19 cellular contexts compared by ENCODE assay signal in the genomic region with DNA sequence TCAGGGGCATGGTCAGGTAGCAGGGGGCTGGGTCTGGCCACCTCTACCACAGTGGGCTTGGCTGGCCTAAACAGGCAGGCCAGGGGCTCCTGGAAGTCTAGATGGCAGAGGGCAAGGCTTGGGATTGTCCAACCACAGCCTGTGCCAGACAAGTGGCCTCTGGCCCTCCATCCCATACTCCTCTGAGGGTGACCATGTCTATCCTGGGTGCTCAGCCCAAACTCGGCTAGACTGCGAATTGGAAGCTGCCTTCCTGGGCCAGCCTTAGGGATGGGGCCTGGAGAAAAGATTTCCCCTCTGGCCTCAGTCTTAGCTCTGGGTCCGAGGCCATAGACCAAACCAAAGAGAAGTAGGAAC.
"Had no signal": no experiment of that assay in that cellular context is flagged by ENCODE, and none has a peak within 500 bp of the region (broad histone marks: within the 10 kb centered on the region; RNA-seq: fewer than 3 reads in every experiment).

No MANE protein-coding gene starts in this region.

- H3K27ac ChIP-seq: body of pancreas, ovary, right lobe of liver had no signal

- H3K27ac Mint-ChIP-seq: activated T-cell treated with anti-CD3 and anti-CD28 coated beads, Interleukin-2, amount 50 U/mL, for 72 hours; mesothelial cell of epicardium; stimulated activated effector memory CD8-positive, alpha-beta T cell treated with anti-CD3 and anti-CD28 coated beads, Interleukin-12 subunit alpha, Interleukin-12 subunit beta, amount 100 ng/mL, for 72 hours; T-cell had no signal

- ATAC-seq: activated T-cell treated with anti-CD3 and anti-CD28 coated beads, Interleukin-2, amount 50 U/mL, for 72 hours; body of pancreas; right lobe of liver; SK-N-SH treated with all-trans-retinoic acid at 6 μM for 48 hours; stimulated activated effector memory CD8-positive, alpha-beta T cell treated with anti-CD3 and anti-CD28 coated beads, Interleukin-12 subunit alpha, Interleukin-12 subunit beta, amount 100 ng/mL, for 72 hours; T-cell had no signal

- H3K4me1 Mint-ChIP-seq: mesothelial cell of epicardium had no signal

- H3K4me3 Mint-ChIP-seq: activated T-cell treated with anti-CD3 and anti-CD28 coated beads, Interleukin-2, amount 50 U/mL, for 72 hours; central memory CD8-positive, alpha-beta T cell; mesothelial cell of epicardium; neural crest cell; stimulated activated effector memory CD8-positive, alpha-beta T cell treated with anti-CD3 and anti-CD28 coated beads, Interleukin-12 subunit alpha, Interleukin-12 subunit beta, amount 100 ng/mL, for 72 hours; T-cell had no signal

- DNase-seq: activated naive CD4-positive, alpha-beta T cell; activated T-cell treated with anti-CD3 and anti-CD28 coated beads, Interleukin-2, amount 50 U/mL, for 72 hours; body of pancreas; cortex of kidney; erythroblast; hypothalamus; SIG-M5; stimulated activated CD4-positive, alpha-beta T cell treated with anti-CD3 and anti-CD28 coated beads, Interleukin-4, amount 100 ng/mL, for 24 hours; T-helper 9 cell had no signal

- H3K36me3 ChIP-seq: ovary, right lobe of liver had no signal

- H3K36me3 Mint-ChIP-seq: stimulated activated effector memory CD8-positive, alpha-beta T cell treated with anti-CD3 and anti-CD28 coated beads, Interleukin-12 subunit alpha, Interleukin-12 subunit beta, amount 100 ng/mL, for 72 hours; T-cell had no signal

- H3K4me3 ChIP-seq: body of pancreas, lung, ovary, right lobe of liver, smooth muscle cell had no signal

- H3K27me3 ChIP-seq: body of pancreas, ovary, right lobe of liver had no signal

- H3K9me3 ChIP-seq: ovary had no signal
